Comparison of ENCODE assay signal across 16 cellular contexts in the genomic region with DNA sequence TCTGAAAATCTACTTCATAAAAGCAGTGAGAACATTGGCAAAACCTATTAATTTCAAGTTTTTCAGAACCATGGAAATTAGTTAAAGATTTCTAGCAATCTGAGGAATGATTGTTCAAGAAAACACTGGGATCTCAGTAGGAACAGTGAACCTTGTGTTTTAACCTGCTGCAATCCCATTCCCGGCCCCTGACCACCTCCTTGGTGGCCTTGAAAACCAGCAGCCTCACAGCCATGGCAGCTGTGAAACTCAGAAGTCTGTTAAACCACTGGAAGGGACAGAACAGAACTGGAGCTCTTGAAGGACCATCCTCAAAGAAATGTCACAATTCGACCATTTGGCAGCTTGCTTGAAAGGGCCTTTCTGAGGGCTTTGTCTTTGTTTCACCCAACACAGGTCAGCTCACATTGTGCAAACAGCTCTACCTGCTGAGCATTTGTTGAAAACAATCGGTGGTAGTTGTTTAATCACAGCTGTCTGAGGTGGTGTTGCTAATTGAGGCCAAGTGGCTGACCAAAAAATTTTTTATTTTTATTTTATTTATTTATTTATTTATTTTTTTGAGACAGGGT.
"Had no signal": no experiment of that assay in that cellular context is flagged by ENCODE, and none has a peak within 500 bp of the region (broad histone marks: within the 10 kb centered on the region; RNA-seq: fewer than 3 reads in every experiment).

No MANE protein-coding gene starts in this region.

- H3K36me3 ChIP-seq: breast epithelium, suprapubic skin, upper lobe of left lung had no signal

- H3K27me3 ChIP-seq: breast epithelium, suprapubic skin, upper lobe of left lung had no signal

- H3K27ac ChIP-seq: breast epithelium, epithelial cell of prostate, suprapubic skin, upper lobe of left lung had no signal

- H3K4me3 ChIP-seq: breast epithelium, suprapubic skin, upper lobe of left lung had no signal

- H3K4me1 ChIP-seq: breast epithelium, suprapubic skin, upper lobe of left lung had no signal

- DNase-seq: activated CD4-positive, alpha-beta T cell treated with anti-CD3 and anti-CD28 coated beads, Interleukin-2, amount 10 ng/mL, durations not matched to agents 24 days and 14 days; activated CD4-positive, CD25-positive, alpha-beta regulatory T cell; activated CD8-positive, alpha-beta memory T cell treated with anti-CD3 and anti-CD28 coated beads, Interleukin-2, amount 50 U/mL, for 48 hours; anterior cingulate cortex; dermis blood vessel endothelial cell; effector memory CD8-positive, alpha-beta T cell; foreskin melanocyte; naive B cell; right cardiac atrium; small intestine; stimulated activated CD4-positive, alpha-beta T cell treated with anti-CD3 and anti-CD28 coated beads, Interleukin-4, amount 100 ng/mL, for 24 hours; stimulated activated naive CD4-positive, alpha-beta T cell; upper lobe of left lung had no signal

- H3K9me3 ChIP-seq: breast epithelium, suprapubic skin, upper lobe of left lung had no signal
